Comparison of ENCODE assay signal across 1 cellular context in the genomic region with DNA sequence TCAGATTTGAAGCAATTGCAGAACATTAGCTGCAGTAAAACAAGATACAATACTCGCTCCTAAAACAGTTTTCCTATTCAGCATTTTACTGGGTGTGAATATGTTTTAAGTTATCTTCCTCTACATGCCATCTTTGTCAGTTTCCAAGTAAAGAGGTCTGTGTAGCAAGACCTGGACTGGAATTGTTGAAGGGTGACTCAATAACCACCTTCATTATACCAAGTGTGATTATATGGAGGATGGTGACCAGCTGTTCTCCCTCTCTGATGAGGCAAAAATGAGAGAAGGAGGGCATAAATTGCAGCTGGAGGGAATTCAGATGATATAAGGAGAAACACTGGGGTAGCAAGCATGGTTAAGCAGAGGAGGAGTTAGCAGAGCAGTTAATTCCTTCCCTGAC.
TF ChIP-seq lines count a peak whose summit lies in the region.

No MANE protein-coding gene starts in this region.

TF ChIP-seq in IMR-90, 13 proteins besides CTCF, POLR2A, EP300 and RAD21:
- TF ChIP-seq MAZ (IDR thresholded peaks at IDR 0.05; ENCODE audit: borderline replicate concordance, low read depth, low read length) (no peak), MAFK (IDR thresholded peaks at IDR 0.05; ENCODE audit: low read depth, low read length) (no peak), RFX5 (IDR thresholded peaks at IDR 0.05; ENCODE audit: low read depth, low read length) (no peak), BHLHE40 (IDR thresholded peaks at IDR 0.05; ENCODE audit: low read depth, low read length) (no peak)
- TF ChIP-seq, protein P1, sequence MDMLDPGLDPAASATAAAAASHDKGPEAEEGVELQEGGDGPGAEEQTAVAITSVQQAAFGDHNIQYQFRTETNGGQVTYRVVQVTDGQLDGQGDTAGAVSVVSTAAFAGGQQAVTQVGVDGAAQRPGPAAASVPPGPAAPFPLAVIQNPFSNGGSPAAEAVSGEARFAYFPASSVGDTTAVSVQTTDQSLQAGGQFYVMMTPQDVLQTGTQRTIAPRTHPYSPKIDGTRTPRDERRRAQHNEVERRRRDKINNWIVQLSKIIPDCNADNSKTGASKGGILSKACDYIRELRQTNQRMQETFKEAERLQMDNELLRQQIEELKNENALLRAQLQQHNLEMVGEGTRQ (IDR thresholded peaks at IDR 0.05; ENCODE audit: low read depth, low read length) = no peak
